9 cellular contexts compared by ENCODE assay signal in the genomic region with DNA sequence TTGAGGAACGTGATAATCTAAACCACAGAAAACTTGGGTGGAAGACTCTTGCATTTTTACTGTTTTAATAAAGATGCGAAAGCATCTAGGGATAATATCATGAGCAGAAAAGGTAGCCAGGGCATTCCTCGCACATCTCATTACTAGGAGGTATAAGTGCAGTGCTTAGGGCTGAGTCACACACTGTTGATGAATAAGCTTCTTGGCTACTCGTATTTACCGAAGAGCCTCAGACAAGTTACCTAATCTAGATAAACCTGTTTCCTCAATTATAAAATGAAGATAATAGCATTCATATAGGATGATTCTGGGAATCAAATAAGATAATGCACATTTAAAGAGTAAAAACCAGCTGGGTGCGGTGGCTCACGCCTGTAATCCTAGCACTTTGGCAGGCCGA. TPM values are rescaled to one million over a fixed set of nuclear protein-coding genes. Genes with fewer than 3 reads are reported as not detected.
DNase-seq lines count a peak whose midpoint lies in the region; ATAC-seq lines count a peak whose summit lies in the region.
"Had no signal": no experiment of that assay in that cellular context is flagged by ENCODE, and none has a peak within 500 bp of the region (broad histone marks: within the 10 kb centered on the region; RNA-seq: fewer than 3 reads in every experiment).

No MANE protein-coding gene starts in this region.

- no peak overlapping the region for H3K27ac Mint-ChIP-seq in activated naive CD8-positive, alpha-beta T cell treated with anti-CD3 and anti-CD28 coated beads for 36 hours

- peaks cover 13% of the 10 kb centered on the region for H3K4me1 Mint-ChIP-seq in activated naive CD8-positive, alpha-beta T cell treated with anti-CD3 and anti-CD28 coated beads for 36 hours

- H3K4me3 Mint-ChIP-seq in activated naive CD8-positive, alpha-beta T cell treated with anti-CD3 and anti-CD28 coated beads for 36 hours = peak overlapping the region; percentile 84

- peaks cover 2% of the 10 kb centered on the region for H3K36me3 Mint-ChIP-seq in activated naive CD8-positive, alpha-beta T cell treated with anti-CD3 and anti-CD28 coated beads for 36 hours

- peaks cover 26% of the 10 kb centered on the region for H3K27me3 Mint-ChIP-seq in activated naive CD8-positive, alpha-beta T cell treated with anti-CD3 and anti-CD28 coated beads for 36 hours

- intact Hi-C loops in left colon (cut with DNase I, micrococcal nuclease) = no loop called here

- ATAC-seq in left colon = peak; percentile 64
- no peak for ATAC-seq in GM18907 (IDR thresholded peaks at IDR 0.05; ENCODE audit: unreplicated experiment)

- DNase-seq in COR-L47 (lab: John Stamatoyannopoulos, UW) (peak; percentile 11), HT1080 (ENCODE audit: low read depth) (peak; percentile 38), left colon (no peak), COLO829 (ENCODE audit: low spot score) (no peak), OCI-M1 (lab: John Stamatoyannopoulos, UW) (no peak), mesenteric fat pad (ENCODE audit: low spot score) (no peak)
- no peak for DNase-seq in activated naive CD8-positive, alpha-beta T cell treated with anti-CD3 and anti-CD28 coated beads for 36 hours
- DNase-seq: NCI-H524 treated with DMSO at 0.1 percent for 48 hours had no signal

- no peaks in the 10 kb centered on the region for H3K9me3 Mint-ChIP-seq in activated naive CD8-positive, alpha-beta T cell treated with anti-CD3 and anti-CD28 coated beads for 36 hours

RNA-seq across cellular contexts. Expression of gene KIAA0319, which starts 0.8 kb away (rescaled TPM):
- 0.03 TPM in 1 of 2 replicates, not detected in the other for total RNA-seq in HT1080 (2014; rRNA removed; shearing (Covaris generic))
- polyA plus RNA-seq in HT1080 (2015; cell fraction: cytosol; rRNA removed) = 0.06 TPM in 1 of 2 replicates, not detected in the other
- polyA plus RNA-seq in HT1080 (2015; cell fraction: nucleus; rRNA removed) = 0.05 and 0.06 TPM in 2 replicates
- total RNA-seq in activated naive CD8-positive, alpha-beta T cell treated with anti-CD3 and anti-CD28 coated beads for 36 hours = under 1 TPM; 0.08 to 0.10 TPM
- total RNA-seq in left colon (under 1 TPM; 0.24 to 0.95 TPM), mesenteric fat pad (0.13 TPM)

RNA-seq across cellular contexts. Expression of gene TDP2, which starts 19.9 kb away (rescaled TPM):
- total RNA-seq in HT1080 (2014; rRNA removed; shearing (Covaris generic)) = 14.8 and 34.6 TPM in 2 replicates
- 31.3 and 34.7 TPM in 2 replicates for polyA plus RNA-seq in HT1080 (2015; cell fraction: cytosol; rRNA removed)
- 28.5 and 31.9 TPM in 2 replicates for polyA plus RNA-seq in HT1080 (2015; cell fraction: nucleus; rRNA removed)
- total RNA-seq in activated naive CD8-positive, alpha-beta T cell treated with anti-CD3 and anti-CD28 coated beads for 36 hours = 10 to 100 TPM; 43.7 to 45.9 TPM
- total RNA-seq in left colon = 100 to 1,000 TPM; 151 to 362 TPM
- 29.9 TPM for total RNA-seq in mesenteric fat pad

RNA-seq across cellular contexts. Expression of gene ACOT13, which starts 20.1 kb away (rescaled TPM):
- 3.9 and 6.2 TPM in 2 replicates for total RNA-seq in HT1080 (2014; rRNA removed; shearing (Covaris generic))
- 5.6 and 6.1 TPM in 2 replicates for polyA plus RNA-seq in HT1080 (2015; cell fraction: cytosol; rRNA removed)
- 1.4 and 2.4 TPM in 2 replicates for polyA plus RNA-seq in HT1080 (2015; cell fraction: nucleus; rRNA removed)
- total RNA-seq in activated naive CD8-positive, alpha-beta T cell treated with anti-CD3 and anti-CD28 coated beads for 36 hours = 10 to 100 TPM; 22.9 to 24.2 TPM
- 10 to 100 TPM; 41.2 to 51.1 TPM for total RNA-seq in left colon
- 17.0 TPM for total RNA-seq in mesenteric fat pad

Comparison
In these comparisons a context has a peak if more than half of its experiments do, and no peak if none do; other contexts are left out.
1. DNase-seq: peak in COR-L47 (single experiment) and HT1080 (single experiment); none in activated naive CD8-positive, alpha-beta T cell treated with anti-CD3 and anti-CD28 coated beads for 36 hours (single experiment), left colon (0 of 2), COLO829 (single experiment), OCI-M1 (single experiment) and mesenteric fat pad (single experiment).